ENCODE assay signal across 11 cellular contexts in the genomic region with DNA sequence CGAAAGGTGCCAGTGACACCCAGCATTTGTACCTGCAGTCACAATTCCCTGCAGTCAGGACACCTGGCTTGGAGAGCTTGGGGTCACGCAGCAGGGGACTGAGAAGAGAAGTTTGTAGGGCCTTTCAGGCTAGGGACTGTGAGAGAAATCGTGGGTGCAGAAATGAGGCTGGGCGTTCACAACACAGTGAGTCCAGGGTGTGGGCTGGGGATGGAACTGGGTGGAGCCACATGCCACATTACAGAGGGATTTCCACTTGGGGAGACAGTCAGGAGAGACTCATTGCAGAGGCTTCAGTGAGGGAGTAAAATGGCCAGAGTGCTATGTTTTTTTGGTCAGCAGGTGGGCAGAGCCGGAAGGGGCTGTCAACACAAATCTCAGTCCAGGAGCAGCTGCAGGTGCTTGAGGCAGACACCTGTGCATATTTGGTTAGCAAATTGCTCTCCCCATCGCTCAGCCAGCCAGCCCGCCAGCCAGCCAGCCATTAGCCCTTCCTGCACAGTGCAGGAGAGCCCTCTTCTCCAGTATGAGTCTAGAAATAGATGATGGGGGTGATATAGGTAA. TPM values are rescaled to one million over a fixed set of nuclear protein-coding genes. Genes with fewer than 3 reads are reported as not detected.
DNase-seq lines count a peak whose midpoint lies in the region; ATAC-seq and TF ChIP-seq lines count a peak whose summit lies in the region.
"Had no signal": no experiment of that assay in that cellular context is flagged by ENCODE, and none has a peak within 500 bp of the region (broad histone marks: within the 10 kb centered on the region; RNA-seq: fewer than 3 reads in every experiment).

No MANE protein-coding gene starts in this region.

- TF ChIP-seq CTCF in suprapubic skin (IDR thresholded peaks at IDR 0.05), result no peak

- TF ChIP-seq POLR2A in suprapubic skin (IDR thresholded peaks at IDR 0.05), result no peak

- H3K36me3 Mint-ChIP-seq in activated naive CD4-positive, alpha-beta T cell treated with anti-CD3 and anti-CD28 coated beads, Interleukin-2, amount 50 U/mL, for 72 hours, result peaks cover 7 to 18% of the 10 kb centered on the region in 2 donors

- no peak for ATAC-seq in GM21619 (IDR thresholded peaks at IDR 0.05; ENCODE audit: unreplicated experiment)
- no peak for ATAC-seq in activated naive CD4-positive, alpha-beta T cell treated with anti-CD3 and anti-CD28 coated beads, Interleukin-2, amount 50 U/mL, for 72 hours

- H3K9me3 Mint-ChIP-seq in activated naive CD4-positive, alpha-beta T cell treated with anti-CD3 and anti-CD28 coated beads, Interleukin-2, amount 50 U/mL, for 72 hours, result peaks cover 0 to 3% of the 10 kb centered on the region in 2 donors

- H3K4me1 ChIP-seq in duodenal mucosa (ENCODE audit: control insufficient read depth in 1 of 2, insufficient read depth in 2 of 2, low read length in 2 of 2), result peaks cover 54 to 64% of the 10 kb centered on the region in 2 donors
- peaks cover 81% of the 10 kb centered on the region for H3K4me1 ChIP-seq in suprapubic skin

- 58% methylated on average over 7 of the region's 7 CpGs for WGBS in suprapubic skin

- H3K4me3 ChIP-seq in duodenal mucosa (ENCODE audit: low read depth in 1 of 2, low read length in 2 of 2) (peak overlapping the region in 1 of 2 donors; percentile 31), suprapubic skin (no peak overlapping the region)

- no peak overlapping the region for H3K27ac Mint-ChIP-seq in activated naive CD4-positive, alpha-beta T cell treated with anti-CD3 and anti-CD28 coated beads, Interleukin-2, amount 50 U/mL, for 72 hours

- peak; percentile 63 for DNase-seq in NCI-H2107 treated with DMSO at 0.1 percent for 48 hours (lab: John Stamatoyannopoulos, UW; ENCODE audit: unreplicated experiment)
- DNase-seq in NCI-H2107 (lab: John Stamatoyannopoulos, UW), result no peak
- DNase-seq in NCI-H2196 treated with DMSO at 0.1 percent for 48 hours (lab: John Stamatoyannopoulos, UW; ENCODE audit: unreplicated experiment), result peak; percentile 58
- DNase-seq in suprapubic skin (ENCODE audit: low spot score in 2 of 2), result no peak
- no peak for DNase-seq in posterior cingulate gyrus
- DNase-seq in activated naive CD4-positive, alpha-beta T cell treated with anti-CD3 and anti-CD28 coated beads, Interleukin-2, amount 50 U/mL, for 72 hours (ENCODE audit: low spot score in 2 of 2), result no peak
- DNase-seq: activated CD8-positive, alpha-beta memory T cell treated with anti-CD3 and anti-CD28 coated beads, Interleukin-2, amount 50 U/mL, for 4 hours; NCI-H524; retina had no signal

- H3K27me3 ChIP-seq in duodenal mucosa (ENCODE audit: control insufficient read depth in 1 of 2, insufficient read depth in 2 of 2, low read length in 2 of 2) (no peaks in the 10 kb centered on the region), suprapubic skin (no peaks in the 10 kb centered on the region)

- intact Hi-C loops in posterior cingulate gyrus (cut with DNase I), result no loop called here

- no peak for TF ChIP-seq EP300 in suprapubic skin (IDR thresholded peaks at IDR 0.05)

- H3K36me3 ChIP-seq in duodenal mucosa (ENCODE audit: control insufficient read depth in 1 of 2, insufficient read depth in 2 of 2, low read length in 2 of 2), result peaks cover 0 to 4% of the 10 kb centered on the region in 2 donors
- H3K36me3 ChIP-seq in suprapubic skin, result no peaks in the 10 kb centered on the region

- H3K27ac ChIP-seq in duodenal mucosa (ENCODE audit: low read depth, low read length) (no peak overlapping the region), suprapubic skin (peak overlapping the region; percentile 65)

- H3K9me3 ChIP-seq in duodenal mucosa (ENCODE audit: control insufficient read depth in 1 of 2, low read length in 2 of 2) (no peaks in the 10 kb centered on the region), suprapubic skin (no peaks in the 10 kb centered on the region)

- H3K9ac ChIP-seq in duodenal mucosa (ENCODE audit: low read depth in 1 of 2, low read length in 2 of 2), result peak overlapping the region; percentile 23 to 48

RNA-seq across cellular contexts. Expression of a gene that starts 7.4 kb away (rescaled TPM):
- 100 to 1,000 TPM; 174 to 206 (median 199) TPM for total RNA-seq in suprapubic skin
- total RNA-seq in activated naive CD4-positive, alpha-beta T cell treated with anti-CD3 and anti-CD28 coated beads, Interleukin-2, amount 50 U/mL, for 72 hours, result 10 to 100 TPM; 39.2 to 50.8 TPM

RNA-seq across cellular contexts. Expression of a gene that starts 48.4 kb away (rescaled TPM):
- total RNA-seq in suprapubic skin, result 10 to 100 TPM; 12.6 to 15.0 (median 14.3) TPM
- total RNA-seq in activated naive CD4-positive, alpha-beta T cell treated with anti-CD3 and anti-CD28 coated beads, Interleukin-2, amount 50 U/mL, for 72 hours, result 10 to 100 TPM; 43.8 to 57.0 TPM

Comparison
In these comparisons a context has a peak if more than half of its experiments do, and no peak if none do; other contexts are left out.
1. DNase-seq: peak in NCI-H2107 treated with DMSO at 0.1 percent for 48 hours (single experiment) and NCI-H2196 treated with DMSO at 0.1 percent for 48 hours (single experiment); none in NCI-H2107 (single experiment), suprapubic skin (0 of 2), posterior cingulate gyrus (0 of 10) and activated naive CD4-positive, alpha-beta T cell treated with anti-CD3 and anti-CD28 coated beads, Interleukin-2, amount 50 U/mL, for 72 hours (0 of 2).